1 cellular context compared by ENCODE assay signal in genomic region chr12:130754234-130755001, GRCh38.
TF ChIP-seq lines count a peak whose summit lies in the region.

No MANE protein-coding gene starts in this region.

TF ChIP-seq in HepG2, 621 proteins besides CTCF, POLR2A, EP300 and RAD21 (continued from another document):
- TF ChIP-seq ZHX2 (IDR thresholded peaks at IDR 0.05; ENCODE audit: low read depth) (no peak), ZHX2 (CRISPR knock-in tag; IDR thresholded peaks at IDR 0.05; ENCODE audit: borderline replicate concordance) (no peak), NPAS2 (CRISPR knock-in tag; IDR thresholded peaks at IDR 0.05; ENCODE audit: borderline replicate concordance) (no peak), MLXIP (CRISPR knock-in tag; IDR thresholded peaks at IDR 0.05; ENCODE audit: borderline replicate concordance) (no peak), SP5 (CRISPR knock-in tag; IDR thresholded peaks at IDR 0.05; ENCODE audit: borderline replicate concordance, low read depth) (no peak), NFKB2 (CRISPR knock-in tag; IDR thresholded peaks at IDR 0.05; ENCODE audit: borderline replicate concordance) (no peak), MIER2 (CRISPR knock-in tag; IDR thresholded peaks at IDR 0.05) (no peak), ZNF512 (CRISPR knock-in tag; IDR thresholded peaks at IDR 0.05) (peak; percentile 80; the same call in 1 of the 2 replicates), STAT5B (CRISPR knock-in tag; IDR thresholded peaks at IDR 0.05) (no peak), HES4 (CRISPR knock-in tag; IDR thresholded peaks at IDR 0.05; ENCODE audit: borderline replicate concordance) (no peak), ZSCAN22 (CRISPR knock-in tag; IDR thresholded peaks at IDR 0.05) (no peak), PAF1 (CRISPR knock-in tag; IDR thresholded peaks at IDR 0.05) (no peak), ZNF574 (CRISPR knock-in tag; IDR thresholded peaks at IDR 0.05) (peak; percentile 74; the same call in 1 of the 2 replicates), ESRRA (CRISPR knock-in tag; IDR thresholded peaks at IDR 0.05; ENCODE audit: low read depth) (no peak), ZSCAN21 (CRISPR knock-in tag; IDR thresholded peaks at IDR 0.05; ENCODE audit: borderline replicate concordance) (no peak), ZFP36L2 (CRISPR knock-in tag; IDR thresholded peaks at IDR 0.05) (no peak), CEBPG (CRISPR knock-in tag; IDR thresholded peaks at IDR 0.05) (no peak), KLF11 (CRISPR knock-in tag; IDR thresholded peaks at IDR 0.05) (no peak), CREM (IDR thresholded peaks at IDR 0.05) (peak; percentile 20; the same call in 1 of the 2 replicates), CREM (CRISPR knock-in tag; IDR thresholded peaks at IDR 0.05) (no peak), IKZF1 (IDR thresholded peaks at IDR 0.05) (peak; percentile 67; the same call in 1 of the 2 replicates), EHMT2 (IDR thresholded peaks at IDR 0.05; ENCODE audit: borderline replicate concordance, low read depth, low read length) (0 out of 2 replicates have a peak, but pooled peaks have one; percentile 27), ZNF816 (CRISPR knock-in tag; IDR thresholded peaks at IDR 0.05; ENCODE audit: borderline replicate concordance) (no peak), CEBPZ (IDR thresholded peaks at IDR 0.05; ENCODE audit: low read length) (no peak)
